Comparison of ENCODE assay signal across 8 cellular contexts in the genomic region with DNA sequence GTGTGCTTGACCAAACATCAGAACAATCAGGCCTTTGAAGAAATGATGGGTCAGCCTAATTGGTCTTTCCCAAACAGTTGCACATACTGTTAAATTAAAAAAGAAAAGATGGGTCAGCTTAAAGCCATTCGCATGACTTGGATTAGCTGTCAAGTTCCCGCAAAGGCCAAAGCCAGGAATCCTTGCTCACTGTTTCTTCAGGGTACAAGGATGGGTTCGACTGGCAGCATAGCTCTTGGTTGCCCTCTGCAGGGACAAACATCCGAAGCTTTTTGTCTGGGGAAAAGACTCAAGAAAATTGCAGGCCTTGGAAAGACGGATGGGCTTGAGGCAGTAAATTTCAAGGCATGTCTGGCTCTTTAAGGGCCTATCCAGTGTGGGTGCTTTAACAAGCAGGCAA.
A peak's percentile ranks its signal among the peaks of the same experiment; 100 is the strongest.
DNase-seq lines count a peak whose midpoint lies in the region; ATAC-seq, FAIRE-seq and TF ChIP-seq lines count a peak whose summit lies in the region.

No MANE protein-coding gene starts in this region.

- peak in 1 of 4 donors; percentile 25 for ATAC-seq in right lobe of liver
- no peak for ATAC-seq in GM21526 (IDR thresholded peaks at IDR 0.05; ENCODE audit: low FRiP score, unreplicated experiment)
- no peak for ATAC-seq in GM21367 (IDR thresholded peaks at IDR 0.05; ENCODE audit: unreplicated experiment)
- no peak for ATAC-seq in GM21390 (IDR thresholded peaks at IDR 0.05; ENCODE audit: unreplicated experiment)
- no peak for ATAC-seq in activated T-helper 17 cell treated with anti-CD3 and anti-CD28 coated beads, Interleukin-2, amount 50 U/mL, for 72 hours (replicated peaks)

- H3K27ac Mint-ChIP-seq in activated T-helper 17 cell treated with anti-CD3 and anti-CD28 coated beads, Interleukin-2, amount 50 U/mL, for 72 hours = no peak overlapping the region

- no peak overlapping the region for H3K4me3 ChIP-seq in Jurkat, Clone E6-1 (ENCODE audit: low read length)
- H3K4me3 ChIP-seq in bronchial epithelial cell (ENCODE audit: low read depth, low read length) (no peak overlapping the region), right lobe of liver (no peak overlapping the region)

- no peak for TF ChIP-seq POLR2A in right lobe of liver (IDR thresholded peaks at IDR 0.05)

- no peak overlapping the region for H3K27ac ChIP-seq in right lobe of liver

- H3K4me1 ChIP-seq in right lobe of liver = no peaks in the 10 kb centered on the region

- TF ChIP-seq CTCF in bronchial epithelial cell (IDR thresholded peaks at IDR 0.05; ENCODE audit: insufficient read depth, low read length, severe bottlenecking) (peak; percentile 38), right lobe of liver (IDR thresholded peaks at IDR 0.05) (peak in 3 of 4 donors; percentile 12 to 44 (median 34))

- no peaks in the 10 kb centered on the region for H3K27me3 Mint-ChIP-seq in activated T-helper 17 cell treated with anti-CD3 and anti-CD28 coated beads, Interleukin-2, amount 50 U/mL, for 72 hours

- FAIRE-seq in bronchial epithelial cell (lab: Jason Lieb, UNC) = no peak

- H3K9me3 Mint-ChIP-seq in activated T-helper 17 cell treated with anti-CD3 and anti-CD28 coated beads, Interleukin-2, amount 50 U/mL, for 72 hours = peaks cover 6% of the 10 kb centered on the region

- H3K4me3 Mint-ChIP-seq in activated T-helper 17 cell treated with anti-CD3 and anti-CD28 coated beads, Interleukin-2, amount 50 U/mL, for 72 hours = no peak overlapping the region

- DNase-seq in COLO829 (ENCODE audit: low spot score) = peak; percentile 85
- peak; percentile 51 for DNase-seq in Jurkat, Clone E6-1 (ENCODE audit: low read depth, low spot score)
- DNase-seq in bronchial epithelial cell (ENCODE audit: low read depth) = peak; percentile 29
- no peak for DNase-seq in right lobe of liver

- H3K36me3 ChIP-seq in bronchial epithelial cell (ENCODE audit: control insufficient read depth, insufficient read depth, low read length) = no peaks in the 10 kb centered on the region
- no peaks in the 10 kb centered on the region for H3K36me3 ChIP-seq in right lobe of liver

- WGBS in right lobe of liver (ENCODE audit: insufficient coverage, low coverage, low lambda C conversion rate, missing lambda C conversion rate) = 22% methylated on average over 5 of the region's 5 CpGs

- intact Hi-C loops in right lobe of liver (cut with DNase I) = no loop called here

- no peaks in the 10 kb centered on the region for H3K27me3 ChIP-seq in bronchial epithelial cell (ENCODE audit: control insufficient read depth, insufficient read depth, low read length)
- H3K27me3 ChIP-seq in right lobe of liver = no peaks in the 10 kb centered on the region

- no peaks in the 10 kb centered on the region for H3K9me3 ChIP-seq in right lobe of liver

- no peaks in the 10 kb centered on the region for H3K4me1 Mint-ChIP-seq in activated T-helper 17 cell treated with anti-CD3 and anti-CD28 coated beads, Interleukin-2, amount 50 U/mL, for 72 hours

- no peaks in the 10 kb centered on the region for H3K36me3 Mint-ChIP-seq in activated T-helper 17 cell treated with anti-CD3 and anti-CD28 coated beads, Interleukin-2, amount 50 U/mL, for 72 hours (ENCODE audit: low read depth)

Comparison
In these comparisons a context has a peak if more than half of its experiments do, and no peak if none do; other contexts are left out.
1. DNase-seq: peak in COLO829 (single experiment), Jurkat, Clone E6-1 (single experiment) and bronchial epithelial cell (single experiment); none in right lobe of liver (0 of 3).